In the genomic region with DNA sequence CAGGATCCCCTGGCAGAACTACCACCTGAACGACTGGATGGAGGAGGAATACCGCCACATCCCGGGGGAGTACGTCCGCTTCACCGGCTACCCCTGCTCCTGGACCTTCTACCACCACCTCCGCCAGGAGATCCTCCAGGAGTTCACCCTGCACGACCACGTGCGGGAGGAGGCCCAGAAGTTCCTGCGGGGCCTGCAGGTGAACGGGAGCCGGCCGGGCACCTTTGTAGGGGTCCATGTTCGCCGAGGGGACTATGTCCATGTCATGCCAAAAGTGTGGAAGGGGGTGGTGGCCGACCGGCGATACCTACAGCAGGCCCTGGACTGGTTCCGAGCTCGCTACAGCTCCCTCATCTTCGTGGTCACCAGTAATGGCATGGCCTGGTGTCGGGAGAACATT, we compare ENCODE assay signal across 8 cellular contexts. TPM values are rescaled to one million over a fixed set of nuclear protein-coding genes. Genes with fewer than 3 reads are reported as not detected.
"Had no signal": no experiment of that assay in that cellular context is flagged by ENCODE, and none has a peak within 500 bp of the region (broad histone marks: within the 10 kb centered on the region; RNA-seq: fewer than 3 reads in every experiment).

No MANE protein-coding gene starts in this region.

- H3K27ac ChIP-seq: HL-60 had no signal

- ATAC-seq: GM23338, HepG2 had no signal

- DNase-seq: H9, HCEC 1CT, KBM-7 had no signal

- H3K4me3 ChIP-seq: GM23338 had no signal

RNA-seq across cellular contexts. Expression of a gene that starts 7.5 kb away (rescaled TPM):
- total RNA-seq: HT1080 had no signal
- polyA plus RNA-seq: HepG2, IgD-negative memory B cell had no signal

RNA-seq across cellular contexts. Expression of a gene that starts 30.5 kb away (rescaled TPM):
- total RNA-seq: HepG2, HT1080 had no signal

RNA-seq across cellular contexts. Expression of a gene that starts 37.1 kb away (rescaled TPM):
- total RNA-seq: HT1080 had no signal

RNA-seq across cellular contexts. Expression of a gene that starts 43.4 kb away (rescaled TPM):
- total RNA-seq: HT1080 had no signal
- polyA plus RNA-seq: IgD-negative memory B cell had no signal
